In genomic region chr19:54430306-54431254, GRCh38 we compare ENCODE assay signal across 7 cellular contexts. TPM values are rescaled to one million over a fixed set of nuclear protein-coding genes. Genes with fewer than 3 reads are reported as not detected.
A peak's percentile ranks its signal among the peaks of the same experiment; 100 is the strongest.
DNase-seq lines count a peak whose midpoint lies in the region; TF ChIP-seq lines count a peak whose summit lies in the region.

No MANE protein-coding gene starts in this region.

- H4K20me1 ChIP-seq in OCI-LY3 (ENCODE audit: insufficient read depth, low read length) (0 out of 2 replicates have a peak, but pooled peaks cover 4% of the 10 kb centered on the region), smooth muscle cell (ENCODE audit: low read depth) (peaks cover 10% of the 10 kb centered on the region)

- H3K4me1 Mint-ChIP-seq in activated naive CD8-positive, alpha-beta T cell treated with anti-CD3 and anti-CD28 coated beads for 36 hours, result peaks cover 20% of the 10 kb centered on the region

- no peak overlapping the region for H3K27ac ChIP-seq in OCI-LY3 (ENCODE audit: low read length)
- no peak overlapping the region for H3K27ac ChIP-seq in smooth muscle cell (ENCODE audit: low read depth)

- TF ChIP-seq CTCF in GM10248 (IDR thresholded peaks at IDR 0.05; ENCODE audit: control extremely low read depth, extremely low read depth, low read depth, missing control alignments) (no peak), OCI-LY3 (IDR thresholded peaks at IDR 0.05; ENCODE audit: low read depth, low read length) (peak; percentile 22), smooth muscle cell (IDR thresholded peaks at IDR 0.05; ENCODE audit: borderline replicate concordance, insufficient read depth, poor library complexity, severe bottlenecking) (no peak)

- no peaks in the 10 kb centered on the region for H3K9me3 Mint-ChIP-seq in activated naive CD8-positive, alpha-beta T cell treated with anti-CD3 and anti-CD28 coated beads for 36 hours

- H3K4me3 Mint-ChIP-seq in activated naive CD8-positive, alpha-beta T cell treated with anti-CD3 and anti-CD28 coated beads for 36 hours, result no peak overlapping the region

- no peaks in the 10 kb centered on the region for H3K36me3 Mint-ChIP-seq in activated naive CD8-positive, alpha-beta T cell treated with anti-CD3 and anti-CD28 coated beads for 36 hours

- no peaks in the 10 kb centered on the region for H3K79me2 ChIP-seq in OCI-LY3 (ENCODE audit: low read length)
- H3K79me2 ChIP-seq in smooth muscle cell (ENCODE audit: low read depth), result no peaks in the 10 kb centered on the region

- H3K4me1 ChIP-seq in OCI-LY3 (ENCODE audit: low read length) (no peaks in the 10 kb centered on the region), smooth muscle cell (ENCODE audit: low read depth) (peaks cover 16% of the 10 kb centered on the region)

- POLR2A ChIA-PET in GM10248 (lab: Yijun Ruan, JAX), result interaction anchor here (0.6 to 0.7 kb wide), 3 partner anchors 33 to 1646 kb away, joined by 3 to 4 read pairs (median 3); partner anchors contain the start of gene LENG9

- CTCF ChIA-PET in GM10248 (lab: Yijun Ruan, JAX), result interaction anchor here (2.5 kb wide), 1 partner anchor 39 kb away, joined by 7 read pairs; no protein-coding TSS in a partner anchor

- WGBS in smooth muscle cell (ENCODE audit: low lambda C conversion rate), result 14% methylated on average over 24 of the region's 43 CpGs

- H3K9ac ChIP-seq in OCI-LY3 (ENCODE audit: low read length), result no peak overlapping the region
- no peak overlapping the region for H3K9ac ChIP-seq in smooth muscle cell (ENCODE audit: low read depth)

- H3K9me3 ChIP-seq in OCI-LY3 (ENCODE audit: insufficient read depth, low read length), result no peaks in the 10 kb centered on the region
- H3K9me3 ChIP-seq in smooth muscle cell (replicated peaks; ENCODE audit: low read depth), result no peaks in the 10 kb centered on the region

- peak overlapping the region; percentile 51 for H3K4me2 ChIP-seq in OCI-LY3 (ENCODE audit: low read length)
- H3K4me2 ChIP-seq in smooth muscle cell, result peak overlapping the region; percentile 81

- H3F3A ChIP-seq in smooth muscle cell (ENCODE audit: low read depth), result no peaks in the 10 kb centered on the region

- DNase-seq in GM10248 (ENCODE audit: extremely low spot score), result peak; percentile 77
- DNase-seq in activated naive CD8-positive, alpha-beta T cell treated with anti-CD3 and anti-CD28 coated beads for 36 hours, result peak; percentile 51
- DNase-seq in hypothalamus (lab: John Stamatoyannopoulos, UW), result peak in 41 of 51 donors; percentile 22 to 83 (median 64)
- DNase-seq in smooth muscle cell (lab: John Stamatoyannopoulos, UW; ENCODE audit: unreplicated experiment), result peak; percentile 16
- no peak for DNase-seq in NCI-H524 treated with DMSO at 0.1 percent for 48 hours (lab: John Stamatoyannopoulos, UW)
- DNase-seq in SKM-1 (lab: John Stamatoyannopoulos, UW; ENCODE audit: unreplicated experiment), result no peak

- H3K27me3 ChIP-seq in OCI-LY3 (ENCODE audit: low read depth, low read length), result peaks cover 16% of the 10 kb centered on the region; the same call in 1 of the 2 replicates
- no peaks in the 10 kb centered on the region for H3K27me3 ChIP-seq in smooth muscle cell (ENCODE audit: low read depth)

- H3K4me3 ChIP-seq in OCI-LY3 (ENCODE audit: low read length) (peak overlapping the region; percentile 59), smooth muscle cell (peak overlapping the region; percentile 43)

- peaks cover 48% of the 10 kb centered on the region for H3K27me3 Mint-ChIP-seq in activated naive CD8-positive, alpha-beta T cell treated with anti-CD3 and anti-CD28 coated beads for 36 hours

- H2AFZ ChIP-seq in OCI-LY3 (ENCODE audit: low read depth, low read length) (no peak overlapping the region), smooth muscle cell (ENCODE audit: low read depth) (no peak overlapping the region)

- H3K27ac Mint-ChIP-seq in activated naive CD8-positive, alpha-beta T cell treated with anti-CD3 and anti-CD28 coated beads for 36 hours, result no peak overlapping the region

- no peaks in the 10 kb centered on the region for H3K36me3 ChIP-seq in OCI-LY3 (replicated peaks; ENCODE audit: low read depth, low read length)
- no peaks in the 10 kb centered on the region for H3K36me3 ChIP-seq in smooth muscle cell (ENCODE audit: low read depth)

RNA-seq across cellular contexts. Expression of gene TTYH1, which starts 15.3 kb away (rescaled TPM):
- total RNA-seq in activated naive CD8-positive, alpha-beta T cell treated with anti-CD3 and anti-CD28 coated beads for 36 hours, result 1 to 10 TPM in 1 of 2 experiments, under 1 TPM in 1; 0.98 to 1.8 TPM
- total RNA-seq in smooth muscle cell, result 0.40 and 2.6 TPM in 2 replicates
- 0.65 and 2.1 TPM in 2 replicates for polyA plus RNA-seq in smooth muscle cell

RNA-seq across cellular contexts. Expression of gene LENG8, which starts 18.4 kb away (rescaled TPM):
- 100 to 1,000 TPM; 101 to 108 TPM for total RNA-seq in activated naive CD8-positive, alpha-beta T cell treated with anti-CD3 and anti-CD28 coated beads for 36 hours
- total RNA-seq in smooth muscle cell, result 32.9 and 39.2 TPM in 2 replicates
- polyA plus RNA-seq in smooth muscle cell, result 27.6 and 60.1 TPM in 2 replicates

RNA-seq across cellular contexts. Expression of gene LENG9, which starts 33.0 kb away (rescaled TPM):
- total RNA-seq in activated naive CD8-positive, alpha-beta T cell treated with anti-CD3 and anti-CD28 coated beads for 36 hours, result 1 to 10 TPM; 4.3 to 4.9 TPM
- total RNA-seq in smooth muscle cell, result 1.7 and 4.1 TPM in 2 replicates
- polyA plus RNA-seq in smooth muscle cell, result 0.57 and 1.3 TPM in 2 replicates

RNA-seq across cellular contexts. Expression of gene CDC42EP5, which starts 42.5 kb away (rescaled TPM):
- total RNA-seq in activated naive CD8-positive, alpha-beta T cell treated with anti-CD3 and anti-CD28 coated beads for 36 hours, result under 1 TPM in 1 of 2 experiments, not detected in 1; 0.34 TPM
- 33.6 and 74.0 TPM in 2 replicates for total RNA-seq in smooth muscle cell
- 94.1 and 99.8 TPM in 2 replicates for polyA plus RNA-seq in smooth muscle cell

Comparison
In these comparisons a context has a peak if more than half of its experiments do, and no peak if none do; other contexts are left out.
1. DNase-seq: peak in GM10248 (single experiment), activated naive CD8-positive, alpha-beta T cell treated with anti-CD3 and anti-CD28 coated beads for 36 hours (single experiment), hypothalamus (41 of 51) and smooth muscle cell (single experiment); none in NCI-H524 treated with DMSO at 0.1 percent for 48 hours (single experiment) and SKM-1 (single experiment).